ENCODE assay signal across 14 cellular contexts in genomic region chr10:87878664-87879459, GRCh38. TPM values are rescaled to one million over a fixed set of nuclear protein-coding genes. Genes with fewer than 3 reads are reported as not detected.
DNase-seq lines count a peak whose midpoint lies in the region; ATAC-seq and TF ChIP-seq lines count a peak whose summit lies in the region.
"Had no signal": no experiment of that assay in that cellular context is flagged by ENCODE, and none has a peak within 500 bp of the region (broad histone marks: within the 10 kb centered on the region; RNA-seq: fewer than 3 reads in every experiment).

No MANE protein-coding gene starts in this region.

- no peaks in the 10 kb centered on the region for H3K27me3 ChIP-seq in Peyer's patch
- H3K27me3 ChIP-seq: tibial artery had no signal

- CTCF ChIA-PET in HEK293T (lab: Yijun Ruan, JAX) (no interaction called here), activated B cell treated with CpG ODN at 0.5 μM for 24 hours (lab: Charles Lee) (no interaction called here)

- H3K27me3 Mint-ChIP-seq in activated B cell treated with CpG ODN at 0.5 μM for 24 hours = no peaks in the 10 kb centered on the region
- peaks cover 0 to 2% (median 0%) of the 10 kb centered on the region in 3 donors for H3K27me3 Mint-ChIP-seq in immature natural killer cell (ENCODE audit: low read depth in 3 of 3)
- H3K27me3 Mint-ChIP-seq: activated CD4-positive, alpha-beta T cell treated with anti-CD3 and anti-CD28 coated beads for 36 hours; activated T-cell treated with anti-CD3 and anti-CD28 coated beads, Interleukin-2, amount 50 U/mL, for 24 hours had no signal

- H3K36me3 Mint-ChIP-seq in activated B cell treated with CpG ODN at 0.5 μM for 24 hours (ENCODE audit: low read depth) = peaks cover 51% of the 10 kb centered on the region
- peaks cover 0 to 26% (median 16%) of the 10 kb centered on the region in 3 donors for H3K36me3 Mint-ChIP-seq in immature natural killer cell

- intact Hi-C loops in activated B cell treated with CpG ODN at 0.5 μM for 24 hours (cut with micrococcal nuclease) (no loop called here), cardiac septum (cut with DNase I) (loop anchor here (10.0 kb wide), 1 partner anchor 66 kb away; no protein-coding TSS in a partner anchor)

- H3K27ac Mint-ChIP-seq in activated B cell treated with CpG ODN at 0.5 μM for 24 hours (peak overlapping the region; percentile 10), immature natural killer cell (peak overlapping the region in 5 of 6 donors; percentile 1 to 20 (median 3))
- H3K27ac Mint-ChIP-seq: activated CD4-positive, alpha-beta T cell treated with anti-CD3 and anti-CD28 coated beads for 36 hours; activated T-cell treated with anti-CD3 and anti-CD28 coated beads, Interleukin-2, amount 50 U/mL, for 24 hours had no signal

- H3K4me3 Mint-ChIP-seq in activated B cell treated with CpG ODN at 0.5 μM for 24 hours (no peak overlapping the region), immature natural killer cell (peak overlapping the region in 2 of 5 donors; percentile 2 to 3)
- H3K4me3 Mint-ChIP-seq: activated CD4-positive, alpha-beta T cell treated with anti-CD3 and anti-CD28 coated beads for 36 hours; activated T-cell treated with anti-CD3 and anti-CD28 coated beads, Interleukin-2, amount 50 U/mL, for 24 hours had no signal

- H3K36me3 ChIP-seq in Peyer's patch = peaks cover 0 to 14% (median 0%) of the 10 kb centered on the region in 3 donors

- no peak for ATAC-seq in activated B cell treated with CpG ODN at 0.5 μM for 24 hours (ENCODE audit: low read depth)
- no peak for ATAC-seq in GM21447 (IDR thresholded peaks at IDR 0.05; ENCODE audit: unreplicated experiment)
- ATAC-seq: activated CD4-positive, alpha-beta T cell treated with anti-CD3 and anti-CD28 coated beads for 36 hours had no signal

- H3K9me3 ChIP-seq in Peyer's patch = no peaks in the 10 kb centered on the region
- H3K9me3 ChIP-seq: tibial artery had no signal

- TF ChIP-seq CTCF in activated B cell treated with CpG ODN at 0.5 μM for 24 hours (IDR thresholded peaks at IDR 0.05) (no peak), Peyer's patch (IDR thresholded peaks at IDR 0.05) (no peak)

- no peak overlapping the region for H3K27ac ChIP-seq in Peyer's patch
- H3K27ac ChIP-seq: tibial artery had no signal

- H3K4me1 Mint-ChIP-seq in activated B cell treated with CpG ODN at 0.5 μM for 24 hours (peaks cover 53% of the 10 kb centered on the region), immature natural killer cell (peaks cover 46 to 92% of the 10 kb centered on the region in 2 donors)

- H3K4me3 ChIP-seq in Peyer's patch = no peak overlapping the region
- H3K4me3 ChIP-seq: tibial artery had no signal

- H3K9me3 Mint-ChIP-seq in activated B cell treated with CpG ODN at 0.5 μM for 24 hours = no peaks in the 10 kb centered on the region
- no peaks in the 10 kb centered on the region for H3K9me3 Mint-ChIP-seq in immature natural killer cell

- TF ChIP-seq POLR2A in Peyer's patch (IDR thresholded peaks at IDR 0.05) = no peak

- DNase-seq in AML-193 (lab: John Stamatoyannopoulos, UW) (peak; percentile 45 to 53), HEK293T (ENCODE audit: extremely low spot score) (peak; percentile 28), activated B cell treated with CpG ODN at 0.5 μM for 24 hours (no peak), immature natural killer cell (no peak), cardiac septum (ENCODE audit: low spot score) (no peak), Peyer's patch (no peak), NCI-H1436 treated with DMSO at 0.1 percent for 48 hours (lab: John Stamatoyannopoulos, UW) (no peak)
- DNase-seq: activated CD4-positive, alpha-beta T cell treated with anti-CD3 and anti-CD28 coated beads for 36 hours; activated T-cell treated with anti-CD3 and anti-CD28 coated beads, Interleukin-2, amount 50 U/mL, for 24 hours; amniotic stem cell; DMS53; NCI-H2171 treated with DMSO at 0.1 percent for 48 hours; tibial artery had no signal

- POLR2A ChIA-PET in HEK293T (lab: Yijun Ruan, JAX) (interaction anchor here (1.2 kb wide), 1 partner anchor 17 kb away, joined by 4 read pairs; no protein-coding TSS in a partner anchor), activated B cell treated with CpG ODN at 0.5 μM for 24 hours (lab: Charles Lee) (interaction anchor here (0.9 kb wide), 1 partner anchor 615 kb away, joined by 3 read pairs; no protein-coding TSS in a partner anchor)

- H3K4me1 ChIP-seq in Peyer's patch = no peaks in the 10 kb centered on the region

TF ChIP-seq in HEK293T, 16 proteins besides CTCF, POLR2A, EP300 and RAD21:
- TF ChIP-seq HDGF (IDR thresholded peaks at IDR 0.05; ENCODE audit: borderline replicate concordance) (no peak), LEF1 (IDR thresholded peaks at IDR 0.05; ENCODE audit: borderline replicate concordance) (no peak), CTBP1 (IDR thresholded peaks at IDR 0.05; ENCODE audit: borderline replicate concordance) (peak; percentile 89; the same call in 1 of the 2 replicates), TARDBP (IDR thresholded peaks at IDR 0.05) (no peak), FOXA1 (IDR thresholded peaks at IDR 0.05) (peak; percentile 78), L3MBTL2 (conservative IDR thresholded peaks at IDR 0.05) (no peak), BHLHE40 (IDR thresholded peaks at IDR 0.05; ENCODE audit: borderline replicate concordance) (no peak)

RNA-seq across cellular contexts. Expression of gene PTEN, which starts 15.4 kb away (rescaled TPM):
- total RNA-seq in activated B cell treated with CpG ODN at 0.5 μM for 24 hours = 172 and 227 TPM in 2 replicates
- polyA plus RNA-seq in immature natural killer cell = 10 to 100 TPM; 18.0 to 33.5 (median 30.6) TPM
- total RNA-seq in cardiac septum = 59.5 TPM
- total RNA-seq in Peyer's patch = 100 to 1,000 TPM; 107 to 146 (median 125) TPM

RNA-seq across cellular contexts. Expression of gene KLLN, which starts 15.5 kb away (rescaled TPM):
- total RNA-seq in activated B cell treated with CpG ODN at 0.5 μM for 24 hours = 2.4 and 2.6 TPM in 2 replicates
- polyA plus RNA-seq in immature natural killer cell = under 1 TPM in 2 of 3 donors, not detected in 1; 0.06 to 0.17 TPM
- total RNA-seq in cardiac septum = 0.24 TPM
- 1 to 10 TPM in 1 of 4 donors, under 1 TPM in 3; 0.35 to 1.1 (median 0.61) TPM for total RNA-seq in Peyer's patch

Comparison
In these comparisons a context has a peak if more than half of its experiments do, and no peak if none do; other contexts are left out.
1. DNase-seq: peak in AML-193 (2 of 2) and HEK293T (single experiment); none in activated B cell treated with CpG ODN at 0.5 μM for 24 hours (single experiment), immature natural killer cell (0 of 3), cardiac septum (single experiment), Peyer's patch (0 of 3) and NCI-H1436 treated with DMSO at 0.1 percent for 48 hours (single experiment).